Comparison of ENCODE assay signal across 14 cellular contexts in the genomic region with DNA sequence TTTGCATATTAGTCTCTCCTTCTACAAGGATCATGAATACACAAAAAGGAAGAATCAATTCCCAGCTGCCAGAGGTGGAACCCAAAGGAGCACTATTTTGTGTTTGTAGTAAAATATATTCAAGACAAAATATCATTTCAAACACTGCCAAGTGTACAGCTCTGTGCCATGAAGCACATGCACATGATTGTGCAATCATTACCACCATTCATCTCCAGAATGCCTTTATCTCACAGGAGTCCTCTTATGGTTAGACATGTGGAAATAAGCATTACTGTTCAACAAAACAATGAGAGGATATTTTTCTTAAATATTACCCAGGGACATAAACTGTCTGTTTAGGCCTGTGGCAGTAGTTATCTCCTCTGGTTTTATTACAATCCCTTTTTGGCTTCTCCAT.
"Had no signal": no experiment of that assay in that cellular context is flagged by ENCODE, and none has a peak within 500 bp of the region (broad histone marks: within the 10 kb centered on the region; RNA-seq: fewer than 3 reads in every experiment).

No MANE protein-coding gene starts in this region.

- H3K27me3 ChIP-seq: foreskin keratinocyte, heart left ventricle had no signal

- ATAC-seq: effector memory CD8-positive, alpha-beta T cell; foreskin keratinocyte; heart left ventricle; left lobe of liver; mucosa of descending colon; naive thymus-derived CD8-positive, alpha-beta T cell; T-helper 17 cell had no signal

- DNase-seq: activated B cell treated with CpG ODN at 0.5 μM for 24 hours; activated CD4-positive, alpha-beta T cell treated with anti-CD3 and anti-CD28 coated beads, Interleukin-2, amount 10 ng/mL, durations not matched to agents 24 days and 14 days; activated naive CD4-positive, alpha-beta T cell; effector memory CD8-positive, alpha-beta T cell; foreskin keratinocyte; heart left ventricle; mucosa of descending colon; naive thymus-derived CD8-positive, alpha-beta T cell; stimulated activated CD4-positive, alpha-beta T cell treated with anti-CD3 and anti-CD28 coated beads, Interleukin-15, amount 100 ng/mL, for 24 hours; stimulated activated CD4-positive, alpha-beta T cell treated with anti-CD3 and anti-CD28 coated beads, Interleukin-4, amount 100 ng/mL, for 24 hours; T-helper 17 cell had no signal

- H3K4me3 ChIP-seq: heart left ventricle, mucosa of descending colon, prostate gland, thoracic aorta had no signal

- H3K9me3 ChIP-seq: heart left ventricle, mucosa of descending colon, prostate gland, thoracic aorta had no signal

- H3K27ac ChIP-seq: foreskin keratinocyte, heart left ventricle, prostate gland, thoracic aorta had no signal

- H3K36me3 ChIP-seq: heart left ventricle, prostate gland, thoracic aorta had no signal

- H3K4me1 ChIP-seq: foreskin keratinocyte, heart left ventricle, prostate gland had no signal
